In genomic region chr2:226760412-226761194, GRCh38 we compare ENCODE assay signal across 11 cellular contexts. TPM values are rescaled to one million over a fixed set of nuclear protein-coding genes. Genes with fewer than 3 reads are reported as not detected.
A peak's percentile ranks its signal among the peaks of the same experiment; 100 is the strongest.
DNase-seq lines count a peak whose midpoint lies in the region; ATAC-seq, FAIRE-seq and TF ChIP-seq lines count a peak whose summit lies in the region.
"Had no signal": no experiment of that assay in that cellular context is flagged by ENCODE, and none has a peak within 500 bp of the region (broad histone marks: within the 10 kb centered on the region; RNA-seq: fewer than 3 reads in every experiment).

No MANE protein-coding gene starts in this region.

- intact Hi-C loops in heart left ventricle (cut with DNase I), result no loop called here

- ATAC-seq in heart left ventricle, result peak in 3 of 4 donors; percentile 62 to 77 (median 65)
- ATAC-seq: K562 had no signal

- DNase-seq in H54 (ENCODE audit: insufficient read length, low spot score) (peak; percentile 17), T1000 (lab: John Stamatoyannopoulos, UW) (peak; percentile 18), heart left ventricle (peak in 1 of 5 donors; percentile 44), small intestine (peak; percentile 79), NOMO-1 (lab: John Stamatoyannopoulos, UW; ENCODE audit: unreplicated experiment in 2 of 2) (no peak), NCI-H2227 treated with DMSO at 0.1 percent for 48 hours (lab: John Stamatoyannopoulos, UW) (no peak), DMS79 (lab: John Stamatoyannopoulos, UW) (no peak)
- no peak for DNase-seq in activated CD4-positive, CD25-positive, alpha-beta regulatory T cell (lab: John Stamatoyannopoulos, UW)

- H3K36me3 ChIP-seq in heart left ventricle, result no peaks in the 10 kb centered on the region
- no peaks in the 10 kb centered on the region for H3K36me3 ChIP-seq in small intestine (ENCODE audit: control insufficient read depth in 2 of 2, insufficient read depth in 2 of 2, low read length in 2 of 2)

- H3K9me3 ChIP-seq in heart left ventricle (peaks cover 0 to 4% (median 0%) of the 10 kb centered on the region in 12 donors), small intestine (ENCODE audit: control insufficient read depth, low read depth) (no peaks in the 10 kb centered on the region)

- TF ChIP-seq POLR2A in H54 (IDR thresholded peaks at IDR 0.05; ENCODE audit: low read depth, low read length), result no peak
- no peak for TF ChIP-seq POLR2A in heart left ventricle (IDR thresholded peaks at IDR 0.05)

- H3K27ac ChIP-seq in heart left ventricle, result peak overlapping the region in 11 of 12 donors; percentile 37 to 81 (median 65)
- no peak overlapping the region for H3K27ac ChIP-seq in small intestine (ENCODE audit: low read depth in 1 of 2, low read length in 1 of 2)

- no peak for TF ChIP-seq CTCF in heart left ventricle (IDR thresholded peaks at IDR 0.05)

- FAIRE-seq in H54 (lab: Jason Lieb, UNC) (peak; percentile 97), small intestine (lab: Jason Lieb, UNC) (no peak)
- FAIRE-seq: endometrium, K562 had no signal

- peaks cover 3 to 66% (median 37%) of the 10 kb centered on the region in 12 donors for H3K4me1 ChIP-seq in heart left ventricle
- peaks cover 2 to 13% of the 10 kb centered on the region in 2 donors for H3K4me1 ChIP-seq in small intestine (ENCODE audit: control insufficient read depth in 2 of 2, insufficient read depth in 1 of 2, low read depth in 1 of 2, low read length in 1 of 2)

- WGBS in heart left ventricle, 4 donors, result 38 to 52% (median 47%) methylated on average over 2 of the region's 2 CpGs
- 61 to 70% (median 66%) methylated on average over 2 of the region's 2 CpGs for WGBS in small intestine, 3 donors

- H3K27me3 ChIP-seq in heart left ventricle, result no peaks in the 10 kb centered on the region
- no peaks in the 10 kb centered on the region for H3K27me3 ChIP-seq in small intestine (ENCODE audit: control insufficient read depth in 2 of 2, insufficient read depth in 2 of 2, low read length in 2 of 2)

- H3K4me3 ChIP-seq in heart left ventricle (peak overlapping the region in 2 of 12 donors; percentile 8 to 25), small intestine (ENCODE audit: low read depth in 1 of 2, low read length in 2 of 2) (no peak overlapping the region)
- H3K4me3 ChIP-seq: K562, lung had no signal

RNA-seq across cellular contexts. Expression of gene IRS1, which starts 39.0 kb away (rescaled TPM):
- 10 to 100 TPM; 13.4 to 45.8 (median 16.8) TPM for total RNA-seq in heart left ventricle
- polyA plus RNA-seq in heart left ventricle (1 to 10 TPM; 5.0 to 6.5 TPM), small intestine (1 to 10 TPM; 1.6 to 5.6 (median 4.7) TPM)

Comparison
In these comparisons a context has a peak if more than half of its experiments do, and no peak if none do; other contexts are left out.
1. DNase-seq: peak in H54 (single experiment), T1000 (single experiment) and small intestine (single experiment); none in NOMO-1 (0 of 2), NCI-H2227 treated with DMSO at 0.1 percent for 48 hours (single experiment), activated CD4-positive, CD25-positive, alpha-beta regulatory T cell (0 of 4) and DMS79 (single experiment).
2. H3K27ac ChIP-seq: peak in heart left ventricle (11 of 12); none in small intestine (0 of 2).